ENCODE assay signal across 8 cellular contexts in genomic region chr2:190319557-190320498, GRCh38. TPM values are rescaled to one million over a fixed set of nuclear protein-coding genes. Genes with fewer than 3 reads are reported as not detected.
DNase-seq lines count a peak whose midpoint lies in the region; ATAC-seq, FAIRE-seq and TF ChIP-seq lines count a peak whose summit lies in the region.

Gene HIBCH (minus strand): TSS chr2:190319826. CDS start chr2:190319750, 76 bp downstream.

- no peaks in the 10 kb centered on the region for H3K27me3 ChIP-seq in HUES64 (ENCODE audit: insufficient read depth, low read length)
- no peaks in the 10 kb centered on the region for H3K27me3 ChIP-seq in mononuclear cell (ENCODE audit: insufficient read depth, low read length)

- DNase-seq in D721Med (ENCODE audit: insufficient read length, low spot score) = peak; percentile 37
- DNase-seq in OCI-LY7 (ENCODE audit: low spot score) = peak; percentile 92
- DNase-seq in activated T-cell treated with anti-CD3 and anti-CD28 coated beads for 24 hours (ENCODE audit: low read depth) = peak; percentile 88
- peak; percentile 84 for DNase-seq in epidermal melanocyte (ENCODE audit: insufficient read length, low spot score)
- DNase-seq in stimulated activated CD8-positive, alpha-beta memory T cell treated with anti-CD3 and anti-CD28 coated beads, Interleukin-4, amount 100 ng/mL, for 24 hours (ENCODE audit: low read depth) = peak; percentile 87

- H2AFZ ChIP-seq in OCI-LY7 (ENCODE audit: low read length) = peak within 1 kb of the TSS; percentile 96

- TSS peak; percentile 83 for BruUV-seq in OCI-LY7 (replicated peaks; lab: Mats Ljungman, UMichigan)

- H3K27ac ChIP-seq in HUES64 (ENCODE audit: low read depth, low read length) (peak within 1 kb of the TSS; percentile 45), OCI-LY7 (ENCODE audit: low read depth, low read length, poor library complexity, severe bottlenecking) (peak within 1 kb of the TSS; percentile 62)

- no peaks in the 10 kb centered on the region for H3K9me2 ChIP-seq in OCI-LY7 (ENCODE audit: insufficient read depth, low read length)

- ATAC-seq in GM21423 (IDR thresholded peaks at IDR 0.05; ENCODE audit: unreplicated experiment) = peak; percentile 97

- no peaks in the 10 kb centered on the region for H4K20me1 ChIP-seq in OCI-LY7 (ENCODE audit: insufficient read depth, low read length)

- POLR2A ChIA-PET in OCI-LY7 (lab: Charles Lee) = interaction anchor here (0.5 to 1.7 kb wide), 13 partner anchors 12 to 557 kb away, joined by 3 to 10 read pairs (median 4); partner anchors contain the start of gene OSGEPL1

- CTCF ChIA-PET in OCI-LY7 (lab: Charles Lee; ENCODE audit: unreplicated experiment) = interaction anchor here (0.6 to 1.1 kb wide), 2 partner anchors 112 to 366 kb away, joined by 3 read pairs; no protein-coding TSS in a partner anchor

- intact Hi-C loops in OCI-LY7 (cut with micrococcal nuclease; ENCODE audit: unreplicated experiment) = loop anchor here (1.0 to 5.0 kb wide), 7 partner anchors 89 to 879 kb away; partner anchors contain the start of genes ASNSD1, MFSD6, NEMP2 and OSGEPL1

- H3K4me1 ChIP-seq in HUES64 (ENCODE audit: insufficient read depth, low read length) (peaks cover 10% of the 10 kb centered on the region), OCI-LY7 (ENCODE audit: insufficient read depth, low read length, poor library complexity, severe bottlenecking) (peaks cover 28% of the 10 kb centered on the region), mononuclear cell (ENCODE audit: insufficient read depth, low read length) (peaks cover 32% of the 10 kb centered on the region)

- under 1% methylated on average over 46 of the region's 49 CpGs for WGBS in HUES64

- H3K4me3 ChIP-seq in HUES64 (ENCODE audit: low read length) (peak within 1 kb of the TSS; percentile 73), OCI-LY7 (ENCODE audit: low read depth, low read length, poor library complexity, severe bottlenecking) (peak within 1 kb of the TSS; percentile 74), mononuclear cell (ENCODE audit: low read length) (peak within 1 kb of the TSS; percentile 63)

- H3K9me3 ChIP-seq in HUES64 (ENCODE audit: insufficient read depth, low read depth, low read length) (no peaks in the 10 kb centered on the region), OCI-LY7 (ENCODE audit: low read length) (no peaks in the 10 kb centered on the region), mononuclear cell (ENCODE audit: low read depth, low read length) (no peaks in the 10 kb centered on the region)

- TF ChIP-seq CTCF in D721Med (IDR thresholded peaks at IDR 0.05; ENCODE audit: insufficient read depth, missing control alignments) = peak; percentile 80
- TF ChIP-seq CTCF in OCI-LY7 (conservative IDR thresholded peaks at IDR 0.05; ENCODE audit: low read length) = peak; percentile 78

- H3K36me3 ChIP-seq in HUES64 (ENCODE audit: insufficient read depth, low read length) = no peaks in the 10 kb centered on the region
- no peaks in the 10 kb centered on the region for H3K36me3 ChIP-seq in OCI-LY7 (ENCODE audit: insufficient read depth, low read length)

- H3K79me2 ChIP-seq in OCI-LY7 (ENCODE audit: insufficient read depth, low read depth, low read length) = peaks cover 2% of the 10 kb centered on the region; the same call in 1 of the 2 replicates

- FAIRE-seq in D721Med (lab: Jason Lieb, UNC) = peak; percentile 67

- H3K9ac ChIP-seq in HUES64 (ENCODE audit: low read depth, low read length) = peak within 1 kb of the TSS; percentile 74

- peak within 1 kb of the TSS; percentile 79 for H3K4me2 ChIP-seq in OCI-LY7 (ENCODE audit: low read length)

RNA-seq across cellular contexts. Expression of gene HIBCH, which starts in this region (rescaled TPM):
- polyA plus RNA-seq in HUES64 (2013, experiment 1 of 2) = 20.7 TPM
- polyA plus RNA-seq in HUES64 (2013, experiment 2 of 2) = 23.4 TPM
- total RNA-seq in OCI-LY7 (2014; rRNA removed; shearing (Covaris generic)) = 15.6 and 17.1 TPM in 2 replicates
- total RNA-seq in OCI-LY7 (2022) = 26.3 and 29.7 TPM in 2 replicates
- total RNA-seq in mononuclear cell = 2.0 TPM

Comparison
In these comparisons a context has a peak if more than half of its experiments do, and no peak if none do; other contexts are left out.
1. Peak in every context shown above with its lines: DNase-seq, ATAC-seq, H3K4me3 ChIP-seq and H3K27ac ChIP-seq.
2. DNase-seq: peak in every context shown above with its lines; median percentile 92 in OCI-LY7; 88 in activated T-cell treated with anti-CD3 and anti-CD28 coated beads for 24 hours; 87 in stimulated activated CD8-positive, alpha-beta memory T cell treated with anti-CD3 and anti-CD28 coated beads, Interleukin-4, amount 100 ng/mL, for 24 hours; 84 in epidermal melanocyte; 37 in D721Med.